21 cellular contexts compared by ENCODE assay signal in the genomic region with DNA sequence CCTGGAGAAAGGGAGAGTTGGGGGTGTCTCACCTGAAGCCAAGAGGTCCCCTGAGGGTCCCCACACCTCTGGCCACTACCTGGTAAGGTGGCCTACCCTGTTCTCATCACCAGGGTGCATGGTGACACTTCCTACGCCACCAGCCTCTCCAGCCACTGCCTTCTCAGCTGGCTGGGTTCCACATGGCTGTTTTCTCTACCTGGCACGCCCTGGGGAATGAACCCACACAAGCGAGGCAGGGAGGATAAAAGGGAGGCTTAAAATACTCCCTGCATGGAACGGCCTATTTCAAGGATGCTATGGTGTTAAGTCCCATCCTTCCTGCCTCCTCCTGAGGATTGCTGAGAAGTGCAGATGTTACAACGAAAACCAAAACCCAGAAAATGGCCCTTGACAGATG.
"Had no signal": no experiment of that assay in that cellular context is flagged by ENCODE, and none has a peak within 500 bp of the region (broad histone marks: within the 10 kb centered on the region; RNA-seq: fewer than 3 reads in every experiment).

No MANE protein-coding gene starts in this region.

- H3K4me3 Mint-ChIP-seq: activated B cell treated with CpG ODN at 0.5 μM for 24 hours; activated CD4-positive, alpha-beta memory T cell treated with anti-CD3 and anti-CD28 coated beads, Interleukin-2, amount 10 ng/mL, durations not matched to agents 7 days and 5 days; activated naive CD4-positive, alpha-beta T cell treated with anti-CD3 and anti-CD28 coated beads for 36 hours; activated naive CD8-positive, alpha-beta T cell treated with anti-CD3 and anti-CD28 coated beads, Interleukin-2, amount 10 ng/mL, durations not matched to agents 7 days and 5 days had no signal

- H3K27ac Mint-ChIP-seq: activated B cell treated with CpG ODN at 0.5 μM for 24 hours had no signal

- H3K27me3 Mint-ChIP-seq: activated B cell treated with CpG ODN at 0.5 μM for 24 hours; activated CD4-positive, alpha-beta memory T cell treated with anti-CD3 and anti-CD28 coated beads, Interleukin-2, amount 10 ng/mL, durations not matched to agents 7 days and 5 days; activated naive CD8-positive, alpha-beta T cell treated with anti-CD3 and anti-CD28 coated beads, Interleukin-2, amount 10 ng/mL, durations not matched to agents 7 days and 5 days had no signal

- DNase-seq: activated B cell treated with CpG ODN at 0.5 μM for 24 hours; activated CD4-positive, alpha-beta memory T cell treated with anti-CD3 and anti-CD28 coated beads, Interleukin-2, amount 10 ng/mL, durations not matched to agents 7 days and 5 days; activated CD4-positive, alpha-beta T cell treated with anti-CD3 and anti-CD28 coated beads for 1 hour; activated CD4-positive, alpha-beta T cell treated with anti-CD3 and anti-CD28 coated beads, Interleukin-2, amount 50 U/mL, for 1 hour; activated CD8-positive, alpha-beta memory T cell treated with anti-CD3 and anti-CD28 coated beads, Interleukin-2, amount 50 U/mL, for 48 hours; activated effector memory CD4-positive, alpha-beta T cell treated with anti-CD3 and anti-CD28 coated beads, Interleukin-2, amount 50 U/mL, for 16 hours; activated naive CD4-positive, alpha-beta T cell treated with anti-CD3 and anti-CD28 coated beads for 36 hours; activated naive CD8-positive, alpha-beta T cell treated with anti-CD3 and anti-CD28 coated beads, Interleukin-2, amount 10 ng/mL, durations not matched to agents 7 days and 5 days; activated T-cell treated with anti-CD3 and anti-CD28 coated beads, Interleukin-2, amount 50 U/mL, for 1 hour; MM.1S; NCI-H1105; NCI-H1436; NCI-H1694 treated with DMSO at 0.1 percent for 48 hours; NCI-H2029 treated with DMSO at 0.1 percent for 48 hours; NCI-H345; NCI-H510A; NCI-H526 treated with DMSO at 0.1 percent for 48 hours; NCI-H82; SIG-M5; T-helper 2 cell; T1000 had no signal

- H3K9me3 Mint-ChIP-seq: activated B cell treated with CpG ODN at 0.5 μM for 24 hours; activated CD4-positive, alpha-beta memory T cell treated with anti-CD3 and anti-CD28 coated beads, Interleukin-2, amount 10 ng/mL, durations not matched to agents 7 days and 5 days; activated naive CD4-positive, alpha-beta T cell treated with anti-CD3 and anti-CD28 coated beads for 36 hours; activated naive CD8-positive, alpha-beta T cell treated with anti-CD3 and anti-CD28 coated beads, Interleukin-2, amount 10 ng/mL, durations not matched to agents 7 days and 5 days had no signal
